Comparison of ENCODE assay signal across 16 cellular contexts in the genomic region with DNA sequence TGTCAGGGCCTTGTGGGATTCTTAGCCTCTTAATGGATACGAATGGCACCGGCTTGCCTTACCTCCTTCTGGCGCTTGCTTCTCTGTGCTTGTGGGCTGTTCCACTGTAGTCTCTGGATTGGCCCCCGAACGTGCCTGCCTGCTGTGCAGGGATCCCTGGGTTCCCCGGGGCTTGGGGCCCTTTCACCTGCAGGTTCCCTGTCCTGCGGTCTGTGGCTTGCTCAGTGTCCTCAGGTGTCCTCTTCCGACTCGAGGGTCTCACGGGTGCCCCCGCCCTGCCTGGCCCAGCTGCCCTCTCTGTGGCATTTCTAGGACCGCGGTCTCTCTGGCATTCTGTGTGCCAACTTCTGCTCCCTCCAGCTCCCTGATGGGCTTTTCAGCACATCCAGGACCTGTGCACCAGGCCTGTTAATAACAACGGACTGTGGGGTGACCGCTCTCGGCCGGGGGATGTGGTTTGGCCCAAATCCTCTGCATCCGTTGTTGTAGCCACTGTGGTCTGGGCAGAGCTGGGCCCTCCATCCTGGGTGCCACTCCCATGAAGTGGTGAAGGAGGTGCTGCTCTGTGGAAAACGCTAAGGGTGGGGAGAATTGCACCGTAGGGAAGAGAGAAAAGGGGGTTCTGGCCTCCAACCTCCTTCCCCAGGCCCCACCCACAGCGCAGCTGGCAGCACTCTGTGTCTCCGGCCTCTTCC. TPM values are rescaled to one million over a fixed set of nuclear protein-coding genes. Genes with fewer than 3 reads are reported as not detected.
DNase-seq lines count a peak whose midpoint lies in the region; ATAC-seq, FAIRE-seq and TF ChIP-seq lines count a peak whose summit lies in the region.
"Had no signal": no experiment of that assay in that cellular context is flagged by ENCODE, and none has a peak within 500 bp of the region (broad histone marks: within the 10 kb centered on the region; RNA-seq: fewer than 3 reads in every experiment).

No MANE protein-coding gene starts in this region.

- H3K79me2 ChIP-seq in H9 (ENCODE audit: insufficient read depth, low read length) = peaks cover 83% of the 10 kb centered on the region; the same call in 1 of the 2 replicates
- H3K79me2 ChIP-seq in astrocyte (ENCODE audit: insufficient read depth, low read length) = peaks cover 99% of the 10 kb centered on the region
- peaks cover 85% of the 10 kb centered on the region for H3K79me2 ChIP-seq in hepatocyte

- FAIRE-seq in astrocyte (lab: Jason Lieb, UNC) = no peak

- peak overlapping the region in 2 of 3 experiments; percentile 64 to 91; a peak in 3 of 7 replicates for H3K27ac Mint-ChIP-seq in H9
- no peak overlapping the region for H3K27ac Mint-ChIP-seq in astrocyte (ENCODE audit: unreplicated experiment)
- H3K27ac Mint-ChIP-seq: IgD-negative memory B cell had no signal

- H2BK120ac ChIP-seq in H9 (ENCODE audit: low read depth, low read length, poor library complexity, severe bottlenecking) = no peak overlapping the region

- intact Hi-C loops in psoas muscle (cut with DNase I) = no loop called here

- H3K9me3 ChIP-seq in H9 (ENCODE audit: control insufficient read depth, low read depth, low read length) (no peaks in the 10 kb centered on the region), astrocyte (ENCODE audit: insufficient read depth, low read depth, low read length) (no peaks in the 10 kb centered on the region), hepatocyte (ENCODE audit: low read depth) (no peaks in the 10 kb centered on the region), psoas muscle (no peaks in the 10 kb centered on the region)

- no peak overlapping the region for H3K18ac ChIP-seq in H9 (ENCODE audit: insufficient read length, low read depth, low read length)

- peaks cover 4% of the 10 kb centered on the region for H4K20me1 ChIP-seq in H9 (ENCODE audit: control insufficient read depth, insufficient read depth, insufficient read length)
- H4K20me1 ChIP-seq in astrocyte (ENCODE audit: insufficient read depth, low read length) = peaks cover 100% of the 10 kb centered on the region
- peaks cover 2% of the 10 kb centered on the region for H4K20me1 ChIP-seq in hepatocyte (ENCODE audit: insufficient read depth, poor library complexity, severe bottlenecking)

- H3K4me1 Mint-ChIP-seq in H9 (peaks cover 49 to 55% of the 10 kb centered on the region in 2 experiments), astrocyte (ENCODE audit: low read depth, unreplicated experiment) (peaks cover 37% of the 10 kb centered on the region)
- H3K4me1 Mint-ChIP-seq: IgD-negative memory B cell had no signal

- H3K9me2 ChIP-seq in hepatocyte (replicated peaks; ENCODE audit: insufficient read depth) = no peaks in the 10 kb centered on the region

- H3K9ac ChIP-seq in H9 (ENCODE audit: extremely low read depth, insufficient read length, low read length) (no peak overlapping the region), astrocyte (ENCODE audit: low read length) (no peak overlapping the region)

- peaks cover 6% of the 10 kb centered on the region for H3K4me1 ChIP-seq in H9 (ENCODE audit: insufficient read depth, low read length)
- peaks cover 12% of the 10 kb centered on the region for H3K4me1 ChIP-seq in astrocyte (ENCODE audit: insufficient read depth, low read length)
- H3K4me1 ChIP-seq in hepatocyte (ENCODE audit: insufficient read depth) = peaks cover 12% of the 10 kb centered on the region
- peaks cover 7% of the 10 kb centered on the region for H3K4me1 ChIP-seq in psoas muscle

- H3K9me3 Mint-ChIP-seq in H9 (no peaks in the 10 kb centered on the region), astrocyte (ENCODE audit: unreplicated experiment) (no peaks in the 10 kb centered on the region)
- H3K9me3 Mint-ChIP-seq: IgD-negative memory B cell had no signal

- no peak overlapping the region for H2AK5ac ChIP-seq in H9 (ENCODE audit: insufficient read length, low read length)

- H2BK15ac ChIP-seq in H9 (ENCODE audit: low read depth, low read length) = no peak overlapping the region

- no peak overlapping the region for H3K23ac ChIP-seq in H9 (ENCODE audit: insufficient read length, low read depth, low read length)

- no peak overlapping the region for H2BK20ac ChIP-seq in H9 (ENCODE audit: low read depth, low read length, poor library complexity, severe bottlenecking)

- H3K79me1 ChIP-seq in H9 (ENCODE audit: insufficient read depth, low read depth, low read length, poor library complexity, severe bottlenecking) = peaks cover 17% of the 10 kb centered on the region

- no peak overlapping the region for H4K91ac ChIP-seq in H9 (ENCODE audit: insufficient read length, low read depth, low read length)

- H3K14ac ChIP-seq in H9 (ENCODE audit: insufficient read depth, low read length) = no peak overlapping the region

- H3K56ac ChIP-seq in H9 (ENCODE audit: insufficient read length, low read depth, low read length) = no peak overlapping the region

- no peak overlapping the region for H4K8ac ChIP-seq in H9 (replicated peaks; ENCODE audit: insufficient read length, low read depth, low read length)

- H2BK5ac ChIP-seq in H9 (ENCODE audit: insufficient read length, low read length) = no peak overlapping the region

- no peak for ATAC-seq in psoas muscle
- ATAC-seq: esophagus mucosa had no signal

- no peak overlapping the region for H4K5ac ChIP-seq in H9 (ENCODE audit: insufficient read length, low read depth, low read length)

- no peak overlapping the region for H2AFZ ChIP-seq in H9 (ENCODE audit: low read length)
- no peak overlapping the region for H2AFZ ChIP-seq in astrocyte (ENCODE audit: low read depth, low read length)
- H2AFZ ChIP-seq in hepatocyte = no peak overlapping the region

- H2BK12ac ChIP-seq in H9 (ENCODE audit: insufficient read length, low read depth, low read length) = no peak overlapping the region

- H3K23me2 ChIP-seq in H9 (ENCODE audit: insufficient read length, low read depth, low read length, poor library complexity, severe bottlenecking) = no peaks in the 10 kb centered on the region

- H3T11ph ChIP-seq in H9 (ENCODE audit: low read length) = no peak overlapping the region

- H3K27me3 ChIP-seq in H9 (ENCODE audit: insufficient read depth, low read length) (no peaks in the 10 kb centered on the region), astrocyte (ENCODE audit: insufficient read depth, low read length) (no peaks in the 10 kb centered on the region), hepatocyte (no peaks in the 10 kb centered on the region), psoas muscle (ENCODE audit: insufficient read depth in 3 of 3, low read length in 2 of 3) (peaks cover 0 to 36% (median 2%) of the 10 kb centered on the region in 3 donors)

- H3K27ac ChIP-seq in H9 (ENCODE audit: insufficient read length, low read depth, low read length) (no peak overlapping the region), astrocyte (ENCODE audit: low read depth, low read length) (no peak overlapping the region), hepatocyte (no peak overlapping the region), psoas muscle (no peak overlapping the region)

- no peak overlapping the region for H3K4ac ChIP-seq in H9 (ENCODE audit: low read depth, low read length)

- TF ChIP-seq CTCF in H9 (conservative IDR thresholded peaks at IDR 0.05) = no peak
- TF ChIP-seq CTCF in astrocyte (IDR thresholded peaks at IDR 0.05; ENCODE audit: insufficient read depth, low read depth, low read length) = no peak
- TF ChIP-seq CTCF in hepatocyte (IDR thresholded peaks at IDR 0.05; ENCODE audit: poor library complexity) = no peak
- no peak for TF ChIP-seq CTCF in psoas muscle (IDR thresholded peaks at IDR 0.05)

- H3K36me3 ChIP-seq in astrocyte (ENCODE audit: insufficient read depth, low read length) = no peaks in the 10 kb centered on the region
- H3K36me3 ChIP-seq in hepatocyte (replicated peaks; ENCODE audit: insufficient read depth, low read depth) = no peaks in the 10 kb centered on the region
- no peaks in the 10 kb centered on the region for H3K36me3 ChIP-seq in psoas muscle (ENCODE audit: insufficient read depth in 1 of 2, low read depth in 1 of 2)

- H3K36me3 Mint-ChIP-seq in H9 (ENCODE audit: insufficient read depth in 1 of 3, low read depth in 3 of 3) = peaks cover 0 to 18% (median 10%) of the 10 kb centered on the region in 3 experiments; a peak in 6 of 7 replicates
- H3K36me3 Mint-ChIP-seq in astrocyte (ENCODE audit: low read depth, unreplicated experiment) = peaks cover 4% of the 10 kb centered on the region
- H3K36me3 Mint-ChIP-seq: IgD-negative memory B cell had no signal

- H3K4me2 ChIP-seq in H9 (ENCODE audit: insufficient read depth, insufficient read length, low read length) = no peak overlapping the region
- H3K4me2 ChIP-seq in astrocyte (ENCODE audit: low read length) = no peak overlapping the region
- H3K4me2 ChIP-seq in hepatocyte = no peak overlapping the region

- H3K4me3 Mint-ChIP-seq in H9 (peak overlapping the region in 1 of 2 experiments; percentile 8; a peak in 1 of 5 replicates), astrocyte (ENCODE audit: unreplicated experiment) (peak overlapping the region; percentile 50)
- H3K4me3 Mint-ChIP-seq: IgD-negative memory B cell had no signal

- DNase-seq in H9 (no peak), astrocyte (ENCODE audit: low read depth) (no peak), hepatocyte (ENCODE audit: low spot score) (peak; percentile 3), psoas muscle (peak; percentile 12 to 24), NCI-H2081 treated with DMSO at 0.1 percent for 48 hours (lab: John Stamatoyannopoulos, UW) (no peak), NCI-H128 (lab: John Stamatoyannopoulos, UW; ENCODE audit: unreplicated experiment) (no peak), SKM-1 treated with dmso at 0.1 percent for 144 hours (lab: John Stamatoyannopoulos, UW; ENCODE audit: unreplicated experiment) (no peak)
- no peak for DNase-seq in activated T-cell treated with anti-CD3 and anti-CD28 coated beads, Interleukin-2, amount 50 U/mL, for 48 hours
- DNase-seq: activated CD4-positive, alpha-beta T cell treated with anti-CD3 and anti-CD28 coated beads for 1 hour; activated naive CD4-positive, alpha-beta T cell treated with Interleukin-2 at 50 U/mL for 16 hours; kidney glomerular epithelial cell; NCI-H1048; NK-92 treated with Interleukin-12 subunit alpha and Interleukin-12 subunit beta, amount 100 ng/mL, for 24 hours; SHP77 treated with DMSO at 0.1 percent for 48 hours had no signal

- no peaks in the 10 kb centered on the region for H3K27me3 Mint-ChIP-seq in H9 (ENCODE audit: low read depth)
- no peaks in the 10 kb centered on the region for H3K27me3 Mint-ChIP-seq in astrocyte (ENCODE audit: low read depth, unreplicated experiment)

- H3K4me3 ChIP-seq in astrocyte (ENCODE audit: insufficient read depth, low read depth, low read length) (no peak overlapping the region), hepatocyte (no peak overlapping the region), psoas muscle (no peak overlapping the region)

- no CpG with 5 or more reads among the region's 22 CpGs for WGBS in H9 (ENCODE audit: extremely low coverage, insufficient read length, low lambda C conversion rate)
- 87% methylated on average over 22 of the region's 22 CpGs for WGBS in hepatocyte (ENCODE audit: low lambda C conversion rate, missing lambda C conversion rate)
- 68 to 78% (median 72%) methylated on average over 20 to 22 of the region's 22 CpGs for WGBS in psoas muscle, 3 donors

RNA-seq across cellular contexts. Expression of a gene that starts 12.4 kb away (rescaled TPM):
- total RNA-seq in H9 (2021) (232 and 234 TPM in 2 replicates), astrocyte (616 and 692 TPM in 2 replicates), hepatocyte (67.3 and 97.1 TPM in 2 replicates), psoas muscle (10 to 100 TPM; 11.6 to 21.1 (median 15.1) TPM)
- polyA plus RNA-seq in hepatocyte (140 and 178 TPM in 2 replicates), psoas muscle (10 to 100 TPM in 2 of 3 donors, 1 to 10 TPM in 1; 4.8 to 25.3 (median 11.3) TPM)

Comparison
In these comparisons a context has a peak if more than half of its experiments do, and no peak if none do; other contexts are left out.
1. DNase-seq: peak in hepatocyte (single experiment) and psoas muscle (2 of 2); none in H9 (single experiment), astrocyte (single experiment), NCI-H2081 treated with DMSO at 0.1 percent for 48 hours (single experiment), NCI-H128 (single experiment), activated T-cell treated with anti-CD3 and anti-CD28 coated beads, Interleukin-2, amount 50 U/mL, for 48 hours (0 of 2) and SKM-1 treated with dmso at 0.1 percent for 144 hours (single experiment).